13 cellular contexts compared by ENCODE assay signal in genomic region chr6:33613146-33613793, GRCh38. TPM values are rescaled to one million over a fixed set of nuclear protein-coding genes. Genes with fewer than 3 reads are reported as not detected.
DNase-seq lines count a peak whose midpoint lies in the region; ATAC-seq, FAIRE-seq and TF ChIP-seq lines count a peak whose summit lies in the region.
"Had no signal": no experiment of that assay in that cellular context is flagged by ENCODE, and none has a peak within 500 bp of the region (broad histone marks: within the 10 kb centered on the region; RNA-seq: fewer than 3 reads in every experiment).

No MANE protein-coding gene starts in this region.

- POLR2A ChIA-PET in A549 (lab: Yijun Ruan, JAX) = no interaction called here

- TF ChIP-seq POLR2A in A549 (IDR thresholded peaks at IDR 0.05; ENCODE audit: low read length) (no peak), ovary (IDR thresholded peaks at IDR 0.05) (no peak)

- peak overlapping the region; percentile 36 for H3K4me2 ChIP-seq in A549

- ATAC-seq in A549 = 0 out of 6 replicates have a peak, but pooled peaks of 1 of the 2 experiments have one; percentile 5
- no peak for ATAC-seq in HG03196 (IDR thresholded peaks at IDR 0.05; ENCODE audit: unreplicated experiment)

- peak overlapping the region; percentile 42 to 65; a peak in 4 of 6 replicates for H3K27ac ChIP-seq in A549
- H3K27ac ChIP-seq in effector memory CD4-positive, alpha-beta T cell (ENCODE audit: insufficient read depth, low read length, poor library complexity, severe bottlenecking) = no peak overlapping the region
- no peak overlapping the region for H3K27ac ChIP-seq in ovary

- no peak for TF ChIP-seq EP300 in A549 (IDR thresholded peaks at IDR 0.05)
- TF ChIP-seq EP300 in ovary (IDR thresholded peaks at IDR 0.05) = no peak

- no peaks in the 10 kb centered on the region for H3K36me3 ChIP-seq in effector memory CD4-positive, alpha-beta T cell (ENCODE audit: control insufficient read depth, insufficient read depth, low read length)
- H3K36me3 ChIP-seq in ovary = no peaks in the 10 kb centered on the region

- no peaks in the 10 kb centered on the region for H3K9me3 ChIP-seq in A549
- no peaks in the 10 kb centered on the region for H3K9me3 ChIP-seq in effector memory CD4-positive, alpha-beta T cell (ENCODE audit: control insufficient read depth, low read length)
- H3K9me3 ChIP-seq in ovary = no peaks in the 10 kb centered on the region

- H3K4me1 ChIP-seq in A549 (peaks cover 56% of the 10 kb centered on the region), ovary (ENCODE audit: insufficient read depth) (no peaks in the 10 kb centered on the region)
- H3K4me1 ChIP-seq in effector memory CD4-positive, alpha-beta T cell (ENCODE audit: control insufficient read depth, insufficient read depth, low read length, poor library complexity, severe bottlenecking) = no peaks in the 10 kb centered on the region

- H3K36me3 Mint-ChIP-seq in HFFc6 (ENCODE audit: low read depth) = no peaks in the 10 kb centered on the region
- H3K36me3 Mint-ChIP-seq: brain had no signal

- no peak overlapping the region for H3K4me3 ChIP-seq in A549
- H3K4me3 ChIP-seq in effector memory CD4-positive, alpha-beta T cell (ENCODE audit: insufficient read depth, low read depth, low read length, poor library complexity, severe bottlenecking) = no peak overlapping the region
- no peak overlapping the region for H3K4me3 ChIP-seq in ovary

- peak overlapping the region; percentile 91 for H3K27ac Mint-ChIP-seq in HFFc6

- intact Hi-C loops in ovary (cut with DNase I) = no loop called here

- peaks cover 7% of the 10 kb centered on the region for H3K27me3 Mint-ChIP-seq in HFFc6 (ENCODE audit: insufficient read depth)

- 74% methylated on average over 7 of the region's 8 CpGs for WGBS in A549 (ENCODE audit: missing lambda C conversion rate)
- WGBS in ovary, 3 donors = 78 to 82% (median 79%) methylated on average over 8 of the region's 8 CpGs

- CTCF ChIA-PET in A549 (lab: Yijun Ruan, JAX) = interaction anchor here (0.9 to 1.0 kb wide), 2 partner anchors 12 to 57 kb away, joined by 3 to 6 read pairs; no protein-coding TSS in a partner anchor

- FAIRE-seq in A549 (lab: Jason Lieb, UNC) = no peak

- DNase-seq in A549 (ENCODE audit: low read depth in 1 of 2, low spot score in 1 of 2) (no peak), HFFc6 (peak; percentile 68), astrocyte of the hippocampus (ENCODE audit: low read depth, low spot score) (peak; percentile 93), islet precursor cell (peak; percentile 75), DMS 273 (lab: John Stamatoyannopoulos, UW; ENCODE audit: unreplicated experiment) (no peak), ovary (no peak)
- DNase-seq in effector memory CD4-positive, alpha-beta T cell = no peak
- DNase-seq: Kasumi-1; left colon; nucleus accumbens; stimulated activated CD4-positive, alpha-beta T cell treated with anti-CD3 and anti-CD28 coated beads, Interleukin-4, amount 100 ng/mL, for 24 hours had no signal

- TF ChIP-seq RAD21 in A549 (conservative IDR thresholded peaks at IDR 0.05 in 1 of 2, IDR thresholded peaks at IDR 0.05 in 1 of 2) = no peak

- no peak for TF ChIP-seq CTCF in A549 (IDR thresholded peaks at IDR 0.05)
- no peak for TF ChIP-seq CTCF in HFFc6 (IDR thresholded peaks at IDR 0.05)
- no peak for TF ChIP-seq CTCF in ovary (IDR thresholded peaks at IDR 0.05)

- H3K9me3 Mint-ChIP-seq in HFFc6 = no peaks in the 10 kb centered on the region

- peak overlapping the region; percentile 9 for H3K4me3 Mint-ChIP-seq in HFFc6

- peaks cover 60% of the 10 kb centered on the region for H3K4me1 Mint-ChIP-seq in HFFc6 (ENCODE audit: low read depth)

- no peaks in the 10 kb centered on the region for H3K27me3 ChIP-seq in effector memory CD4-positive, alpha-beta T cell (replicated peaks; ENCODE audit: control insufficient read depth, insufficient read depth, low read length, poor library complexity, severe bottlenecking)
- no peaks in the 10 kb centered on the region for H3K27me3 ChIP-seq in ovary

TF ChIP-seq in A549, 52 proteins besides CTCF, POLR2A, EP300 and RAD21:
- TF ChIP-seq PBX3 (IDR thresholded peaks at IDR 0.05) (no peak), ATOH8 (CRISPR knock-in tag; IDR thresholded peaks at IDR 0.05; ENCODE audit: low read depth) (no peak), ZC3H11A (IDR thresholded peaks at IDR 0.05) (no peak), EHMT2 (IDR thresholded peaks at IDR 0.05; ENCODE audit: low read depth) (no peak), CBX2 (IDR thresholded peaks at IDR 0.05; ENCODE audit: borderline replicate concordance, low read depth) (no peak), BCL3 (IDR thresholded peaks at IDR 0.05) (no peak), E2F6 (IDR thresholded peaks at IDR 0.05; ENCODE audit: borderline replicate concordance, low read depth) (no peak), MAFK (IDR thresholded peaks at IDR 0.05; ENCODE audit: partially characterized antibody) (no peak), RNF2 (IDR thresholded peaks at IDR 0.05; ENCODE audit: borderline replicate concordance, low read depth) (no peak), HDAC2 (IDR thresholded peaks at IDR 0.05) (no peak), JUNB (IDR thresholded peaks at IDR 0.05) (no peak), KDM5A (IDR thresholded peaks at IDR 0.05) (no peak), HOXB13 (CRISPR knock-in tag; IDR thresholded peaks at IDR 0.05; ENCODE audit: low read depth) (no peak), FOXS1 (CRISPR knock-in tag; IDR thresholded peaks at IDR 0.05) (no peak), NPAS2 (CRISPR knock-in tag; IDR thresholded peaks at IDR 0.05; ENCODE audit: borderline replicate concordance) (no peak), MAX (IDR thresholded peaks at IDR 0.05) (no peak), HOXA7 (CRISPR knock-in tag; IDR thresholded peaks at IDR 0.05) (no peak), GATA3 (IDR thresholded peaks at IDR 0.05; ENCODE audit: borderline replicate concordance) (no peak), ZNF302 (CRISPR knock-in tag; IDR thresholded peaks at IDR 0.05) (no peak)

RNA-seq across cellular contexts. Expression of gene ITPR3, which starts 7.9 kb away (rescaled TPM):
- 17.6 and 19.1 TPM in 2 replicates for polyA plus RNA-seq in A549 (2011; rRNA removed)
- 25.0 and 29.1 TPM in 2 replicates for polyA plus RNA-seq in A549 (2012; cell fraction: cytosol; rRNA removed)
- polyA plus RNA-seq in A549 (2012; cell fraction: nucleus; rRNA removed) = 77.0 and 104 TPM in 2 replicates
- 19.0 to 20.8 TPM (median 20.7 TPM) in 3 replicates for polyA plus RNA-seq in A549 (2017; fragmentation: RNase III; extraction: RNeasy Plus Mini Kit Qiagen cat#74134 plus additional on column Dnase treatment)
- 29.3 and 39.6 TPM in 2 replicates for polyA minus RNA-seq in A549 (2011; rRNA and poly(A)+ RNA removed)
- 10 to 100 TPM; 20.2 to 30.3 (median 26.9) TPM for total RNA-seq in HFFc6 (2021; fragmentation: NEBNext Ultra II Directional; extraction: Animal tissue kit (Norgen Biotek cat#: 25700))
- 10 to 100 TPM in 6 of 7 donors, 1 to 10 TPM in 1; 3.7 to 31.1 (median 20.1) TPM for total RNA-seq in ovary
- polyA plus RNA-seq in ovary = 1 to 10 TPM; 3.6 to 6.9 TPM

RNA-seq across cellular contexts. Expression of gene BAK1, which starts 33.2 kb away (rescaled TPM):
- 11.9 and 12.6 TPM in 2 replicates for polyA plus RNA-seq in A549 (2011; rRNA removed)
- 11.5 and 16.6 TPM in 2 replicates for polyA plus RNA-seq in A549 (2012; cell fraction: cytosol; rRNA removed)
- polyA plus RNA-seq in A549 (2012; cell fraction: nucleus; rRNA removed) = 13.1 and 13.6 TPM in 2 replicates
- 16.9 to 19.0 TPM (median 18.8 TPM) in 3 replicates for polyA plus RNA-seq in A549 (2017; fragmentation: RNase III; extraction: RNeasy Plus Mini Kit Qiagen cat#74134 plus additional on column Dnase treatment)
- 17.3 and 20.9 TPM in 2 replicates for polyA minus RNA-seq in A549 (2011; rRNA and poly(A)+ RNA removed)
- total RNA-seq in HFFc6 (2021; fragmentation: NEBNext Ultra II Directional; extraction: Animal tissue kit (Norgen Biotek cat#: 25700)) = 10 to 100 TPM; 17.5 to 23.2 (median 19.9) TPM
- 10 to 100 TPM in 4 of 7 donors, 1 to 10 TPM in 3; 3.9 to 16.9 (median 10.4) TPM for total RNA-seq in ovary
- 10 to 100 TPM in 1 of 2 donors, 1 to 10 TPM in 1; 9.8 to 12.2 TPM for polyA plus RNA-seq in ovary

Comparison
In these comparisons a context has a peak if more than half of its experiments do, and no peak if none do; other contexts are left out.
1. DNase-seq: peak in HFFc6 (single experiment), astrocyte of the hippocampus (single experiment) and islet precursor cell (single experiment); none in A549 (0 of 2), effector memory CD4-positive, alpha-beta T cell (0 of 3), DMS 273 (single experiment) and ovary (0 of 5).
2. H3K27ac ChIP-seq: peak in A549 (2 of 2); none in effector memory CD4-positive, alpha-beta T cell (single experiment) and ovary (0 of 2).